Comparison of ENCODE assay signal across 8 cellular contexts in genomic region chr1:44820945-44821715, GRCh38. TPM values are rescaled to one million over a fixed set of nuclear protein-coding genes. Genes with fewer than 3 reads are reported as not detected.
DNase-seq lines count a peak whose midpoint lies in the region; TF ChIP-seq lines count a peak whose summit lies in the region.

No MANE protein-coding gene starts in this region.

- no peak overlapping the region for H2BK5ac ChIP-seq in mesenchymal stem cell (ENCODE audit: low read depth, low read length, poor library complexity, severe bottlenecking)

- peak overlapping the region; percentile 22 for H2AK5ac ChIP-seq in mesenchymal stem cell (ENCODE audit: low read length, severe bottlenecking)

- peaks cover 12% of the 10 kb centered on the region for H3K4me1 ChIP-seq in mesenchymal stem cell (ENCODE audit: control insufficient read depth, insufficient read depth, low read depth, low read length)
- H3K4me1 ChIP-seq in suprapubic skin: peaks cover 22% of the 10 kb centered on the region
- H3K4me1 ChIP-seq in BE2C: no peaks in the 10 kb centered on the region

- no peak for TF ChIP-seq POLR2A in suprapubic skin (IDR thresholded peaks at IDR 0.05)

- H2BK120ac ChIP-seq in mesenchymal stem cell (ENCODE audit: low read depth, low read length): no peak overlapping the region

- H3K9ac ChIP-seq in mesenchymal stem cell (ENCODE audit: low read length): peak overlapping the region; percentile 90

- H2BK12ac ChIP-seq in mesenchymal stem cell (ENCODE audit: low read length in 2 of 2): peak overlapping the region; percentile 11 to 59

- H2BK15ac ChIP-seq in mesenchymal stem cell (ENCODE audit: low read depth, poor library complexity, severe bottlenecking): peak overlapping the region; percentile 74

- no peak overlapping the region for H4K91ac ChIP-seq in mesenchymal stem cell (ENCODE audit: low read length)

- H3K27me3 ChIP-seq in mesenchymal stem cell (ENCODE audit: control insufficient read depth in 1 of 2, insufficient read depth in 1 of 2, low read length in 2 of 2) (no peaks in the 10 kb centered on the region), suprapubic skin (no peaks in the 10 kb centered on the region), BE2C (no peaks in the 10 kb centered on the region)

- TF ChIP-seq CTCF in suprapubic skin (IDR thresholded peaks at IDR 0.05) (no peak), BE2C (IDR thresholded peaks at IDR 0.05; ENCODE audit: low read depth, low read length) (no peak)

- 95% methylated on average over 12 of the region's 13 CpGs for WGBS in mesenchymal stem cell
- 83% methylated on average over 13 of the region's 13 CpGs for WGBS in suprapubic skin

- no peak overlapping the region for H3K4ac ChIP-seq in mesenchymal stem cell (ENCODE audit: low read depth in 1 of 2, low read length in 2 of 2)

- no peak overlapping the region for H2AFZ ChIP-seq in mesenchymal stem cell (ENCODE audit: low read depth, low read length)

- no peak overlapping the region for H3K14ac ChIP-seq in mesenchymal stem cell (ENCODE audit: low read length in 2 of 2)

- H3K27ac Mint-ChIP-seq in activated CD4-positive, alpha-beta T cell treated with anti-CD3 and anti-CD28 coated beads, Interleukin-2, amount 10 ng/mL, durations not matched to agents 24 days and 14 days: peak overlapping the region; percentile 8
- peak overlapping the region; percentile 100 for H3K27ac Mint-ChIP-seq in activated naive CD8-positive, alpha-beta T cell treated with anti-CD3 and anti-CD28 coated beads for 36 hours

- H3K4me3 ChIP-seq in mesenchymal stem cell (ENCODE audit: insufficient read depth in 1 of 2, low read depth in 1 of 2, low read length in 2 of 2): peak overlapping the region in 1 of 2 experiments; percentile 76
- peak overlapping the region; percentile 57 for H3K4me3 ChIP-seq in suprapubic skin
- no peak overlapping the region for H3K4me3 ChIP-seq in BE2C (ENCODE audit: low read depth, low read length)

- H3K9me3 Mint-ChIP-seq in activated CD4-positive, alpha-beta T cell treated with anti-CD3 and anti-CD28 coated beads, Interleukin-2, amount 10 ng/mL, durations not matched to agents 24 days and 14 days: no peaks in the 10 kb centered on the region
- no peaks in the 10 kb centered on the region for H3K9me3 Mint-ChIP-seq in activated naive CD8-positive, alpha-beta T cell treated with anti-CD3 and anti-CD28 coated beads for 36 hours

- H3K4me3 Mint-ChIP-seq in activated CD4-positive, alpha-beta T cell treated with anti-CD3 and anti-CD28 coated beads, Interleukin-2, amount 10 ng/mL, durations not matched to agents 24 days and 14 days: peak overlapping the region; percentile 92
- peak overlapping the region; percentile 89 for H3K4me3 Mint-ChIP-seq in activated naive CD8-positive, alpha-beta T cell treated with anti-CD3 and anti-CD28 coated beads for 36 hours

- no peak overlapping the region for H3K27ac ChIP-seq in mesenchymal stem cell (ENCODE audit: low read length, poor library complexity, severe bottlenecking)
- peak overlapping the region; percentile 91 for H3K27ac ChIP-seq in suprapubic skin

- intact Hi-C loops in activated CD4-positive, alpha-beta T cell treated with anti-CD3 and anti-CD28 coated beads, Interleukin-2, amount 10 ng/mL, durations not matched to agents 24 days and 14 days (cut with micrococcal nuclease): no loop called here

- peak overlapping the region in 1 of 2 experiments; percentile 98 for H3K18ac ChIP-seq in mesenchymal stem cell (ENCODE audit: low read depth in 1 of 2, low read length in 2 of 2)

- peaks cover 10% of the 10 kb centered on the region for H3K36me3 Mint-ChIP-seq in activated CD4-positive, alpha-beta T cell treated with anti-CD3 and anti-CD28 coated beads, Interleukin-2, amount 10 ng/mL, durations not matched to agents 24 days and 14 days (ENCODE audit: low read depth)
- H3K36me3 Mint-ChIP-seq in activated naive CD8-positive, alpha-beta T cell treated with anti-CD3 and anti-CD28 coated beads for 36 hours: no peaks in the 10 kb centered on the region

- no peak overlapping the region for H3K4me2 ChIP-seq in mesenchymal stem cell (ENCODE audit: low read length, poor library complexity, severe bottlenecking)

- no peak for TF ChIP-seq EP300 in suprapubic skin (IDR thresholded peaks at IDR 0.05)

- no peaks in the 10 kb centered on the region for H3K79me1 ChIP-seq in mesenchymal stem cell (replicated peaks; ENCODE audit: low read length, poor library complexity, severe bottlenecking)

- no peaks in the 10 kb centered on the region for H3K9me3 ChIP-seq in mesenchymal stem cell (ENCODE audit: control insufficient read depth, low read length)
- H3K9me3 ChIP-seq in suprapubic skin: no peaks in the 10 kb centered on the region
- H3K9me3 ChIP-seq in BE2C: no peaks in the 10 kb centered on the region

- DNase-seq in activated CD4-positive, alpha-beta T cell treated with anti-CD3 and anti-CD28 coated beads, Interleukin-2, amount 10 ng/mL, durations not matched to agents 24 days and 14 days: no peak
- no peak for DNase-seq in activated CD4-positive, alpha-beta T cell treated with anti-CD3 and anti-CD28 coated beads for 4 hours
- no peak for DNase-seq in activated naive CD8-positive, alpha-beta T cell treated with anti-CD3 and anti-CD28 coated beads for 36 hours
- no peak for DNase-seq in mesenchymal stem cell
- no peak for DNase-seq in suprapubic skin (ENCODE audit: low spot score in 2 of 2)
- no peak for DNase-seq in COLO668 (lab: John Stamatoyannopoulos, UW; ENCODE audit: unreplicated experiment)
- no peak for DNase-seq in SIG-M5 (lab: John Stamatoyannopoulos, UW)
- no peak for DNase-seq in BE2C

- no peak overlapping the region for H3K23ac ChIP-seq in mesenchymal stem cell (ENCODE audit: low read length in 2 of 2)

- H3K36me3 ChIP-seq in mesenchymal stem cell (ENCODE audit: control insufficient read depth in 1 of 2, insufficient read depth in 2 of 2, low read depth in 1 of 2, low read length in 2 of 2) (peaks cover 3 to 8% of the 10 kb centered on the region in 2 experiments), suprapubic skin (no peaks in the 10 kb centered on the region), BE2C (no peaks in the 10 kb centered on the region)

- H3K4me1 Mint-ChIP-seq in activated CD4-positive, alpha-beta T cell treated with anti-CD3 and anti-CD28 coated beads, Interleukin-2, amount 10 ng/mL, durations not matched to agents 24 days and 14 days: peaks cover 34% of the 10 kb centered on the region
- peaks cover 32% of the 10 kb centered on the region for H3K4me1 Mint-ChIP-seq in activated naive CD8-positive, alpha-beta T cell treated with anti-CD3 and anti-CD28 coated beads for 36 hours

- H4K8ac ChIP-seq in mesenchymal stem cell (ENCODE audit: low read length): peak overlapping the region; percentile 96

- no peaks in the 10 kb centered on the region for H3K27me3 Mint-ChIP-seq in activated CD4-positive, alpha-beta T cell treated with anti-CD3 and anti-CD28 coated beads, Interleukin-2, amount 10 ng/mL, durations not matched to agents 24 days and 14 days
- H3K27me3 Mint-ChIP-seq in activated naive CD8-positive, alpha-beta T cell treated with anti-CD3 and anti-CD28 coated beads for 36 hours: no peaks in the 10 kb centered on the region

RNA-seq across cellular contexts. Expression of gene BTBD19, which starts 12.8 kb away (rescaled TPM):
- 22.2 and 22.7 TPM in 2 replicates for total RNA-seq in activated CD4-positive, alpha-beta T cell treated with anti-CD3 and anti-CD28 coated beads, Interleukin-2, amount 10 ng/mL, durations not matched to agents 24 days and 14 days
- 1 to 10 TPM; 6.0 to 8.1 TPM for total RNA-seq in activated naive CD8-positive, alpha-beta T cell treated with anti-CD3 and anti-CD28 coated beads for 36 hours
- 22.8 TPM for polyA plus RNA-seq in mesenchymal stem cell (2013, experiment 1 of 2)
- 20.2 TPM for polyA plus RNA-seq in mesenchymal stem cell (2013, experiment 2 of 2)
- 1 to 10 TPM; 1.2 to 7.3 (median 4.4) TPM for total RNA-seq in suprapubic skin
- 3.3 TPM for polyA plus RNA-seq in BE2C (2012; ENCODE audit: insufficient read depth, insufficient read length, low read depth)

RNA-seq across cellular contexts. Expression of gene DYNLT4, which starts 14.0 kb away (rescaled TPM):
- 0.28 TPM in 1 of 2 replicates, not detected in the other for total RNA-seq in activated CD4-positive, alpha-beta T cell treated with anti-CD3 and anti-CD28 coated beads, Interleukin-2, amount 10 ng/mL, durations not matched to agents 24 days and 14 days
- 1 to 10 TPM in 1 of 2 experiments, under 1 TPM in 1; 0.70 to 1.0 TPM for total RNA-seq in activated naive CD8-positive, alpha-beta T cell treated with anti-CD3 and anti-CD28 coated beads for 36 hours
- polyA plus RNA-seq in mesenchymal stem cell (2013, experiment 1 of 2): 0.08 TPM
- polyA plus RNA-seq in mesenchymal stem cell (2013, experiment 2 of 2): 0.11 TPM
- not detected for total RNA-seq in suprapubic skin
- not detected for polyA plus RNA-seq in BE2C (2012; ENCODE audit: insufficient read depth, insufficient read length, low read depth)

RNA-seq across cellular contexts. Expression of gene PLK3, which starts 21.0 kb away (rescaled TPM):
- 190 and 205 TPM in 2 replicates for total RNA-seq in activated CD4-positive, alpha-beta T cell treated with anti-CD3 and anti-CD28 coated beads, Interleukin-2, amount 10 ng/mL, durations not matched to agents 24 days and 14 days
- 10 to 100 TPM; 53.3 to 57.1 TPM for total RNA-seq in activated naive CD8-positive, alpha-beta T cell treated with anti-CD3 and anti-CD28 coated beads for 36 hours
- 28.1 TPM for polyA plus RNA-seq in mesenchymal stem cell (2013, experiment 1 of 2)
- 26.8 TPM for polyA plus RNA-seq in mesenchymal stem cell (2013, experiment 2 of 2)
- total RNA-seq in suprapubic skin: 100 to 1,000 TPM in 2 of 4 donors, 10 to 100 TPM in 2; 63.7 to 135 (median 91.1) TPM
- polyA plus RNA-seq in BE2C (2012; ENCODE audit: insufficient read depth, insufficient read length, low read depth): 24.5 TPM

RNA-seq across cellular contexts. Expression of gene PTCH2, which starts 21.9 kb away (rescaled TPM):
- 0.78 and 1.0 TPM in 2 replicates for total RNA-seq in activated CD4-positive, alpha-beta T cell treated with anti-CD3 and anti-CD28 coated beads, Interleukin-2, amount 10 ng/mL, durations not matched to agents 24 days and 14 days
- total RNA-seq in activated naive CD8-positive, alpha-beta T cell treated with anti-CD3 and anti-CD28 coated beads for 36 hours: 1 to 10 TPM; 1.0 to 1.4 TPM
- polyA plus RNA-seq in mesenchymal stem cell (2013, experiment 1 of 2): 0.57 TPM
- 0.70 TPM for polyA plus RNA-seq in mesenchymal stem cell (2013, experiment 2 of 2)
- total RNA-seq in suprapubic skin: 1 to 10 TPM; 1.2 to 2.4 (median 1.5) TPM
- polyA plus RNA-seq in BE2C (2012; ENCODE audit: insufficient read depth, insufficient read length, low read depth): 0.45 TPM

RNA-seq across cellular contexts. Expression of gene BEST4, which starts 33.2 kb away (rescaled TPM):
- 0.77 and 0.83 TPM in 2 replicates for total RNA-seq in activated CD4-positive, alpha-beta T cell treated with anti-CD3 and anti-CD28 coated beads, Interleukin-2, amount 10 ng/mL, durations not matched to agents 24 days and 14 days
- 1 to 10 TPM; 1.5 to 1.8 TPM for total RNA-seq in activated naive CD8-positive, alpha-beta T cell treated with anti-CD3 and anti-CD28 coated beads for 36 hours
- polyA plus RNA-seq in mesenchymal stem cell (2013, experiment 1 of 2): 0.10 TPM
- 0.05 TPM for polyA plus RNA-seq in mesenchymal stem cell (2013, experiment 2 of 2)
- under 1 TPM in 3 of 4 donors, not detected in 1; 0.30 to 0.72 (median 0.30) TPM for total RNA-seq in suprapubic skin
- not detected for polyA plus RNA-seq in BE2C (2012; ENCODE audit: insufficient read depth, insufficient read length, low read depth)
